1 cellular context compared by ENCODE assay signal in the genomic region with DNA sequence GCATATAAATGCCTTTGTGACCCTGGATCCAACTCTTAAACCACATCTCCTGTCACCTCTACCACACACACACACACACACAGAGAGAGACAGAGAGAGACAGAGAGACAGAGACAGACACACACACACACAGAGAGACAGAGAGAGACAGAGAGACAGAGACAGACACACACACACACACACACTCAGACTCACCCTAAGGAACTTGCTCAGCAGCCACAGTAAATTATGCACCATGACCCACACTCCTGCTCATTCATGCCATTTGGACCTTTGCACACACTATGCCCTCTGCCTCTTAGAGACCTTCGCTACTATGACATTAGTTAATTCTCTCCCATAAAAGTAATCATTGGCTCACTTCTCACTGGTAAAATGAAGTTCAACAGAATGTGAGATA.
TF ChIP-seq lines count a peak whose summit lies in the region.

No MANE protein-coding gene starts in this region.

TF ChIP-seq in WTC11, 78 proteins besides CTCF, POLR2A, EP300 and RAD21 (continued from another document):
- TF ChIP-seq ZNF425 (CRISPR knock-in tag; conservative IDR thresholded peaks at IDR 0.05) (no peak), ZSCAN18 (CRISPR knock-in tag; IDR thresholded peaks at IDR 0.05) (no peak)
TF ChIP-seq in WTC11: peak in this region for 0.
